7 cellular contexts compared by ENCODE assay signal in genomic region chr5:152144556-152144955, GRCh38.
"Had no signal": no experiment of that assay in that cellular context is flagged by ENCODE, and none has a peak within 500 bp of the region (broad histone marks: within the 10 kb centered on the region; RNA-seq: fewer than 3 reads in every experiment).

No MANE protein-coding gene starts in this region.

- H3K9ac ChIP-seq: GM23248 had no signal

- DNase-seq: GM23248, GOT3, H7, HFFc6, IMR-90 had no signal

- H3K4me3 ChIP-seq: GM23248, HAP-1, K562 had no signal

- H3K27ac ChIP-seq: GM23248 had no signal

- H2AFZ ChIP-seq: GM23248 had no signal

- H3K9me3 ChIP-seq: HAP-1 had no signal

- H3K36me3 ChIP-seq: HAP-1 had no signal

- H3K4me1 ChIP-seq: HAP-1 had no signal
